Comparison of ENCODE assay signal across 10 cellular contexts in the genomic region with DNA sequence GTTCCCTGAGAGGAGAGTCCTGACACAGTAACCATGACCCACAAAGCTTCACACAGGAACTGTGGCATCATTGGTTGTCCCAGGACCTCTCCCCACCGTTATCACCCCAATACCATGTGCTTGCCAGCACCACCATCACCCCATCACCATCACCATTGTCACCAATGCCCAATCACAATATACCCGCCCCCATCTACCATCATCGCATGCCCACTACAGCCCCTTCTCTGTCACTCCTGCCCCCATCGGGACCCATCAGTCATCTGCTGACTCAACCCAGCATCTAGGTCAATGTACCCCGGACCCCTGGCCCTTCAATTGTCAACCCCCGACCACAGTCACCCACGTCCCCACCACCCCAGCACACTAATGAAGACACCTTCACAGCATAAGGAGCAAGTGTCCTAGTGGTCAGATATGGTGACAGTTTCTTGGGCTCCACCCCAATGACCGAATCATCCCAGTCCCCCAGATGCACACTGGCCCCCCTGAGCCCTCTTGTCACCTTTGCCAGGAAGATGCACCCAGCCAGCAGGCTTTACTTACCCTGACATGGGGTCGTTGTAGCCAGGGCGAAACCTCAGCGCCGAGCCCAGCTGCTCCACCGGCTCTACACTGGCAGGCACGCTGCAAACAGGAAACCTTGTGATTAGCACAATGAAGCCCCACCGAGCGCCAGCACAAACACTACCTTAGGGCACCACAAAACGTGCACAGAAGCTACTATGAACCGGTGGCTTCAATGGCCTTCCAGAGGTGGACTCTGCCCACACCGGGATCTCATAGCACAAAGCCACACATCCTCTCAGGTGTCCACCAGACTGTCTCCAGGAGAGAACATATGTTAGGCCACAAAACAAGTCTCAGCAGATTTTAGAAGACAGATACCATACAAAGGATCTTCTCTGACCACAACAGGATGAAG. TPM values are rescaled to one million over a fixed set of nuclear protein-coding genes. Genes with fewer than 3 reads are reported as not detected.
DNase-seq lines count a peak whose midpoint lies in the region; ATAC-seq and TF ChIP-seq lines count a peak whose summit lies in the region.
"Had no signal": no experiment of that assay in that cellular context is flagged by ENCODE, and none has a peak within 500 bp of the region (broad histone marks: within the 10 kb centered on the region; RNA-seq: fewer than 3 reads in every experiment).

No MANE protein-coding gene starts in this region.

- peak; percentile 85 for ATAC-seq in CD4-positive, alpha-beta T cell (ENCODE audit: poor library complexity)
- ATAC-seq in activated T-cell treated with anti-CD3 and anti-CD28 coated beads, Interleukin-2, amount 50 U/mL, for 4 hours: peak; percentile 73 to 76
- ATAC-seq in lower lobe of right lung (peak; percentile 36 to 42), GM18909 (IDR thresholded peaks at IDR 0.05; ENCODE audit: poor library complexity, unreplicated experiment) (no peak), GM18867 (IDR thresholded peaks at IDR 0.05; ENCODE audit: unreplicated experiment) (no peak)

- H3K4me1 Mint-ChIP-seq in CD4-positive, alpha-beta T cell (ENCODE audit: low read depth): peaks cover 36% of the 10 kb centered on the region
- H3K4me1 Mint-ChIP-seq in activated T-cell treated with anti-CD3 and anti-CD28 coated beads, Interleukin-2, amount 50 U/mL, for 4 hours (ENCODE audit: low read depth): peaks cover 50% of the 10 kb centered on the region

- H3K27me3 ChIP-seq in CD4-positive, alpha-beta T cell (ENCODE audit: control insufficient read depth, insufficient read depth, low read length): no peaks in the 10 kb centered on the region
- no peaks in the 10 kb centered on the region for H3K27me3 ChIP-seq in lower lobe of right lung (ENCODE audit: low read depth)
- no peaks in the 10 kb centered on the region for H3K27me3 ChIP-seq in trophoblast cell (ENCODE audit: insufficient read depth, low read length)

- no peak for TF ChIP-seq CTCF in CD4-positive, alpha-beta T cell (IDR thresholded peaks at IDR 0.05)
- no peak for TF ChIP-seq CTCF in lower lobe of right lung (IDR thresholded peaks at IDR 0.05)

- H3K4me2 ChIP-seq in trophoblast cell (ENCODE audit: low read length): no peak overlapping the region

- no peaks in the 10 kb centered on the region for H3K36me3 Mint-ChIP-seq in CD4-positive, alpha-beta T cell (ENCODE audit: low read depth)
- peaks cover 1% of the 10 kb centered on the region for H3K36me3 Mint-ChIP-seq in activated T-cell treated with anti-CD3 and anti-CD28 coated beads, Interleukin-2, amount 50 U/mL, for 4 hours (ENCODE audit: insufficient read depth)

- CTCF ChIA-PET in CD4-positive, alpha-beta T cell (lab: Charles Lee): interaction anchor here (1.3 kb wide), 1 partner anchor 43 kb away, joined by 5 read pairs; no protein-coding TSS in a partner anchor

- no peak overlapping the region for H4K8ac ChIP-seq in trophoblast cell (ENCODE audit: low read depth, low read length)

- H3K14ac ChIP-seq in trophoblast cell (ENCODE audit: low read length): no peak overlapping the region

- H3K27ac ChIP-seq in CD4-positive, alpha-beta T cell (ENCODE audit: low read depth, low read length): peak overlapping the region; percentile 67
- H3K27ac ChIP-seq in lower lobe of right lung: peak overlapping the region; percentile 36
- H3K27ac ChIP-seq in trophoblast cell (ENCODE audit: low read depth, low read length): no peak overlapping the region
- H3K27ac ChIP-seq: VCaP had no signal

- H2AK5ac ChIP-seq in trophoblast cell (ENCODE audit: low read length): no peak overlapping the region

- H3K27ac Mint-ChIP-seq in CD4-positive, alpha-beta T cell: peak overlapping the region; percentile 95

- DNase-seq in CD4-positive, alpha-beta T cell: peak; percentile 38 to 72 (median 56)
- peak; percentile 80 for DNase-seq in Jurkat, Clone E6-1 (ENCODE audit: low read depth, low spot score)
- peak; percentile 34 for DNase-seq in activated T-cell treated with anti-CD3 and anti-CD28 coated beads, Interleukin-2, amount 50 U/mL, for 4 hours
- DNase-seq in lower lobe of right lung (no peak), HK-2 (ENCODE audit: unreplicated experiment) (no peak), trophoblast cell (no peak)
- DNase-seq: DMS 273 treated with DMSO at 0.1 percent for 48 hours had no signal

- no peaks in the 10 kb centered on the region for H3K27me3 Mint-ChIP-seq in CD4-positive, alpha-beta T cell
- H3K27me3 Mint-ChIP-seq in activated T-cell treated with anti-CD3 and anti-CD28 coated beads, Interleukin-2, amount 50 U/mL, for 4 hours (ENCODE audit: low read depth): no peaks in the 10 kb centered on the region

- H2BK12ac ChIP-seq in trophoblast cell (ENCODE audit: low read length): no peak overlapping the region

- no CpG with 5 or more reads among the region's 19 CpGs for WGBS in trophoblast cell (ENCODE audit: extremely low coverage, insufficient coverage, insufficient read length)

- H3K9me3 ChIP-seq in CD4-positive, alpha-beta T cell (ENCODE audit: control insufficient read depth, low read length): no peaks in the 10 kb centered on the region
- no peaks in the 10 kb centered on the region for H3K9me3 ChIP-seq in lower lobe of right lung
- H3K9me3 ChIP-seq in trophoblast cell (ENCODE audit: insufficient read depth, low read depth, low read length): no peaks in the 10 kb centered on the region

- no peak overlapping the region for H4K12ac ChIP-seq in trophoblast cell (ENCODE audit: low read depth, low read length)

- no peaks in the 10 kb centered on the region for H3K79me2 ChIP-seq in trophoblast cell (ENCODE audit: control insufficient read depth, insufficient read depth, low read length, poor library complexity)

- H3K36me3 ChIP-seq in lower lobe of right lung (peaks cover 12% of the 10 kb centered on the region), trophoblast cell (ENCODE audit: control insufficient read depth in 1 of 2, insufficient read depth in 2 of 2, low read length in 2 of 2) (peaks cover 15 to 23% of the 10 kb centered on the region in 2 experiments)

- H3K4me1 ChIP-seq in lower lobe of right lung (peaks cover under 1% of the 10 kb centered on the region), trophoblast cell (ENCODE audit: control insufficient read depth in 1 of 2, insufficient read depth in 2 of 2, low read length in 2 of 2) (peaks cover 3 to 4% of the 10 kb centered on the region in 2 experiments)

- no peak overlapping the region for H3K4me3 ChIP-seq in Jurkat, Clone E6-1 (ENCODE audit: low read length)
- H3K4me3 ChIP-seq in lower lobe of right lung (no peak overlapping the region), trophoblast cell (ENCODE audit: low read depth, low read length) (no peak overlapping the region)

- H3K18ac ChIP-seq in trophoblast cell (ENCODE audit: low read length): no peak overlapping the region

- no peak overlapping the region for H3K9ac ChIP-seq in trophoblast cell (ENCODE audit: low read length)

- H3K23ac ChIP-seq in trophoblast cell (ENCODE audit: low read length): no peak overlapping the region

- H2BK5ac ChIP-seq in trophoblast cell (ENCODE audit: low read depth, low read length, poor library complexity): no peak overlapping the region

- H2AFZ ChIP-seq in trophoblast cell (ENCODE audit: insufficient read depth, low read length, poor library complexity): no peak overlapping the region

- no peak overlapping the region for H3K4ac ChIP-seq in trophoblast cell (ENCODE audit: low read depth, low read length)

- intact Hi-C loops in CD4-positive, alpha-beta T cell (cut with DNase I, micrococcal nuclease): loop anchor here in 1 of 2 experiments (5.0 kb wide), 1 partner anchor 42 kb away; no protein-coding TSS in a partner anchor
- intact Hi-C loops in lower lobe of right lung (cut with DNase I): no loop called here

- POLR2A ChIA-PET in CD4-positive, alpha-beta T cell (lab: Charles Lee): interaction anchor here (1.0 to 4.8 kb wide), 10 partner anchors 12 to 78 kb away, joined by 3 to 26 read pairs (median 6); a partner anchor contains a TSS

- no peaks in the 10 kb centered on the region for H3K9me3 Mint-ChIP-seq in CD4-positive, alpha-beta T cell
- H3K9me3 Mint-ChIP-seq in activated T-cell treated with anti-CD3 and anti-CD28 coated beads, Interleukin-2, amount 50 U/mL, for 4 hours: no peaks in the 10 kb centered on the region

- H3K4me3 Mint-ChIP-seq in CD4-positive, alpha-beta T cell: peak overlapping the region; percentile 89
- H3K4me3 Mint-ChIP-seq in activated T-cell treated with anti-CD3 and anti-CD28 coated beads, Interleukin-2, amount 50 U/mL, for 4 hours: peak overlapping the region; percentile 71

- H4K91ac ChIP-seq in trophoblast cell (ENCODE audit: low read depth, low read length): no peak overlapping the region

- H3K79me1 ChIP-seq in trophoblast cell (ENCODE audit: low read length): peaks cover 1% of the 10 kb centered on the region

- H2BK120ac ChIP-seq in trophoblast cell (ENCODE audit: insufficient read depth, low read length, poor library complexity): no peak overlapping the region

RNA-seq across cellular contexts. Expression of a gene that starts 25.1 kb away (rescaled TPM):
- total RNA-seq in CD4-positive, alpha-beta T cell: 100 to 1,000 TPM; 102 to 109 TPM
- polyA plus RNA-seq in Jurkat, Clone E6-1 (2012; ENCODE audit: insufficient read depth, insufficient read length): 150 TPM
- 10 to 100 TPM; 59.9 to 88.8 (median 62.7) TPM for total RNA-seq in activated T-cell treated with anti-CD3 and anti-CD28 coated beads, Interleukin-2, amount 50 U/mL, for 4 hours
- total RNA-seq in lower lobe of right lung: 187 TPM
- 314 and 318 TPM in 2 replicates for polyA plus RNA-seq in trophoblast cell (2013)

RNA-seq across cellular contexts. Expression of a gene that starts 32.4 kb away (rescaled TPM):
- total RNA-seq in CD4-positive, alpha-beta T cell: 10 to 100 TPM in 1 of 2 experiments, 1 to 10 TPM in 1; 8.8 to 10.3 TPM
- 17.5 TPM for polyA plus RNA-seq in Jurkat, Clone E6-1 (2012; ENCODE audit: insufficient read depth, insufficient read length)
- 10 to 100 TPM; 17.3 to 17.6 (median 17.5) TPM for total RNA-seq in activated T-cell treated with anti-CD3 and anti-CD28 coated beads, Interleukin-2, amount 50 U/mL, for 4 hours
- total RNA-seq in lower lobe of right lung: 5.9 TPM
- polyA plus RNA-seq in trophoblast cell (2013): 9.1 and 9.8 TPM in 2 replicates

RNA-seq across cellular contexts. Expression of a gene that starts 38.8 kb away (rescaled TPM):
- total RNA-seq in CD4-positive, alpha-beta T cell: 100 to 1,000 TPM; 289 to 297 TPM
- 522 TPM for polyA plus RNA-seq in Jurkat, Clone E6-1 (2012; ENCODE audit: insufficient read depth, insufficient read length)
- 100 to 1,000 TPM; 306 to 337 (median 326) TPM for total RNA-seq in activated T-cell treated with anti-CD3 and anti-CD28 coated beads, Interleukin-2, amount 50 U/mL, for 4 hours
- total RNA-seq in lower lobe of right lung: 153 TPM
- polyA plus RNA-seq in trophoblast cell (2013): 586 and 607 TPM in 2 replicates

RNA-seq across cellular contexts. Expression of a gene that starts 39.0 kb away (rescaled TPM):
- total RNA-seq in CD4-positive, alpha-beta T cell: 1 to 10 TPM; 5.5 to 5.8 TPM
- polyA plus RNA-seq in Jurkat, Clone E6-1 (2012; ENCODE audit: insufficient read depth, insufficient read length): 27.6 TPM
- total RNA-seq in activated T-cell treated with anti-CD3 and anti-CD28 coated beads, Interleukin-2, amount 50 U/mL, for 4 hours: 10 to 100 TPM; 21.7 to 29.4 (median 24.7) TPM
- total RNA-seq in lower lobe of right lung: 8.6 TPM
- 11.1 and 11.5 TPM in 2 replicates for polyA plus RNA-seq in trophoblast cell (2013)

RNA-seq across cellular contexts. Expression of a gene that starts 49.0 kb away (rescaled TPM):
- total RNA-seq in CD4-positive, alpha-beta T cell: 1 to 10 TPM; 1.1 to 2.0 TPM
- polyA plus RNA-seq in Jurkat, Clone E6-1 (2012; ENCODE audit: insufficient read depth, insufficient read length): 39.2 TPM
- total RNA-seq in activated T-cell treated with anti-CD3 and anti-CD28 coated beads, Interleukin-2, amount 50 U/mL, for 4 hours: 1 to 10 TPM; 6.0 to 7.2 (median 6.8) TPM
- 94.3 TPM for total RNA-seq in lower lobe of right lung
- polyA plus RNA-seq in trophoblast cell (2013): 48.1 and 50.4 TPM in 2 replicates

Comparison
In these comparisons a context has a peak if more than half of its experiments do, and no peak if none do; other contexts are left out.
1. ATAC-seq: peak in CD4-positive, alpha-beta T cell (single experiment), activated T-cell treated with anti-CD3 and anti-CD28 coated beads, Interleukin-2, amount 50 U/mL, for 4 hours (2 of 2) and lower lobe of right lung (2 of 2); none in GM18909 (single experiment) and GM18867 (single experiment).
2. DNase-seq: peak in CD4-positive, alpha-beta T cell (10 of 10), Jurkat, Clone E6-1 (single experiment) and activated T-cell treated with anti-CD3 and anti-CD28 coated beads, Interleukin-2, amount 50 U/mL, for 4 hours (single experiment); none in lower lobe of right lung (single experiment), HK-2 (single experiment) and trophoblast cell (0 of 2).